In genomic region chr19:38769635-38770211, GRCh38 we compare ENCODE assay signal across 8 cellular contexts. TPM values are rescaled to one million over a fixed set of nuclear protein-coding genes. Genes with fewer than 3 reads are reported as not detected.
DNase-seq lines count a peak whose midpoint lies in the region; ATAC-seq, FAIRE-seq and TF ChIP-seq lines count a peak whose summit lies in the region.

No MANE protein-coding gene starts in this region.

- intact Hi-C loops in heart left ventricle (cut with DNase I): loop anchor here in 1 of 10 donors (2.0 to 5.0 kb wide), 2 partner anchors 37 to 61 kb away; partner anchors contain the start of gene ECH1
- intact Hi-C loops in prostate gland (cut with DNase I): no loop called here
- intact Hi-C loops in transverse colon (cut with DNase I; ENCODE audit: low total_unique reads): no loop called here

- H3F3A ChIP-seq in GM23248 (ENCODE audit: insufficient read depth) (no peaks in the 10 kb centered on the region), SU-DHL-6 (ENCODE audit: insufficient read depth) (no peaks in the 10 kb centered on the region)

- H3K79me2 ChIP-seq in GM23248 (ENCODE audit: insufficient read depth) (no peaks in the 10 kb centered on the region), SU-DHL-6 (ENCODE audit: insufficient read depth, low read length) (no peaks in the 10 kb centered on the region)

- ATAC-seq in heart left ventricle: peak; percentile 81 to 95 (median 90)

- TF ChIP-seq EP300 in transverse colon (IDR thresholded peaks at IDR 0.05; ENCODE audit: low read depth): no peak

- H3K4me2 ChIP-seq in GM23248 (ENCODE audit: unreplicated experiment) (peak overlapping the region; percentile 35), SU-DHL-6 (ENCODE audit: low read depth, low read length, poor library complexity, severe bottlenecking) (peak overlapping the region; percentile 35)

- no peaks in the 10 kb centered on the region for H3K9me2 ChIP-seq in GM23248 (ENCODE audit: insufficient read depth)
- H3K9me2 ChIP-seq in SU-DHL-6 (replicated peaks; ENCODE audit: insufficient read depth, low read length): no peaks in the 10 kb centered on the region

- FAIRE-seq in HTR-8/SVneo (lab: Jason Lieb, UNC): no peak

- H2AFZ ChIP-seq in GM23248: peak overlapping the region; percentile 92
- H2AFZ ChIP-seq in SU-DHL-6 (ENCODE audit: low read depth, low read length, severe bottlenecking): peak overlapping the region; percentile 98

- in situ Hi-C loops in GM23248 (cut with MboI) (no loop called here), transverse colon (cut with MboI; ENCODE audit: low pct_ligation_motif_present in 1 of 4, low pct_unique_long_range_greater_than_20kb in 1 of 4, low sequenced_read_pairs in 3 of 4) (no loop called here)

- H3K9me3 ChIP-seq in GM23248 (ENCODE audit: low read depth) (no peaks in the 10 kb centered on the region), SU-DHL-6 (ENCODE audit: insufficient read depth, low read length) (no peaks in the 10 kb centered on the region), heart left ventricle (no peaks in the 10 kb centered on the region), prostate gland (no peaks in the 10 kb centered on the region), transverse colon (no peaks in the 10 kb centered on the region)

- H3K27ac ChIP-seq in GM23248: no peak overlapping the region
- no peak overlapping the region for H3K27ac ChIP-seq in SU-DHL-6 (ENCODE audit: low read depth, low read length)
- peak overlapping the region in 10 of 12 donors; percentile 42 to 77 (median 56) for H3K27ac ChIP-seq in heart left ventricle
- no peak overlapping the region for H3K27ac ChIP-seq in prostate gland
- H3K27ac ChIP-seq in transverse colon: peak overlapping the region; percentile 51 to 67 (median 64)

- H3K4me1 ChIP-seq in GM23248 (ENCODE audit: insufficient read depth): no peaks in the 10 kb centered on the region
- peaks cover 0 to 12% (median 2%) of the 10 kb centered on the region in 12 donors for H3K4me1 ChIP-seq in heart left ventricle
- H3K4me1 ChIP-seq in prostate gland (replicated peaks): no peaks in the 10 kb centered on the region
- peaks cover 0 to 9% (median 4%) of the 10 kb centered on the region in 4 donors for H3K4me1 ChIP-seq in transverse colon

- H4K20me1 ChIP-seq in GM23248 (ENCODE audit: insufficient read depth) (no peaks in the 10 kb centered on the region), SU-DHL-6 (ENCODE audit: low read depth, low read length) (no peaks in the 10 kb centered on the region)

- DNase-seq in COLO668 (lab: John Stamatoyannopoulos, UW; ENCODE audit: unreplicated experiment) (peak; percentile 77), GM23248 (peak; percentile 90), heart left ventricle (peak; percentile 90 to 98 (median 93)), prostate gland (ENCODE audit: low spot score) (peak; percentile 69), transverse colon (peak; percentile 94), HTR-8/SVneo (ENCODE audit: insufficient read length, low spot score) (no peak)
- peak; percentile 68 for DNase-seq in activated naive CD8-positive, alpha-beta T cell treated with anti-CD3 and anti-CD28 coated beads, Interleukin-2, amount 50 U/mL, for 16 hours (ENCODE audit: low read depth, low spot score)

- H3K27me3 ChIP-seq in GM23248 (replicated peaks; ENCODE audit: insufficient read depth) (no peaks in the 10 kb centered on the region), SU-DHL-6 (ENCODE audit: low read length) (no peaks in the 10 kb centered on the region), heart left ventricle (no peaks in the 10 kb centered on the region), prostate gland (replicated peaks; ENCODE audit: insufficient read depth) (no peaks in the 10 kb centered on the region), transverse colon (no peaks in the 10 kb centered on the region)

- TF ChIP-seq CTCF in SU-DHL-6 (IDR thresholded peaks at IDR 0.05; ENCODE audit: insufficient read depth, low read length, poor library complexity, severe bottlenecking) (peak; percentile 45), heart left ventricle (IDR thresholded peaks at IDR 0.05) (peak; percentile 67 to 97 (median 86)), prostate gland (IDR thresholded peaks at IDR 0.05) (peak in 3 of 4 experiments; percentile 68 to 96 (median 74)), transverse colon (IDR thresholded peaks at IDR 0.05) (peak; percentile 70 to 98 (median 81))

- H3K9ac ChIP-seq in GM23248: peak overlapping the region; percentile 69
- peak overlapping the region; percentile 41; the same call in 1 of the 2 replicates for H3K9ac ChIP-seq in SU-DHL-6 (ENCODE audit: low read length)

- 12% methylated on average over 37 to 39 of the region's 42 CpGs for WGBS in GM23248 (ENCODE audit: low coverage in 1 of 2, low lambda C conversion rate in 2 of 2, missing lambda C conversion rate in 2 of 2), 2 experiments
- WGBS in heart left ventricle, 4 donors: 10 to 38% (median 22%) methylated on average over 8 to 42 of the region's 42 CpGs
- WGBS in prostate gland: 16% methylated on average over 38 of the region's 42 CpGs
- 30% methylated on average over 29 of the region's 42 CpGs; no CpG with 5 or more reads in 1 of the 2 donors for WGBS in transverse colon (ENCODE audit: low coverage in 1 of 2), 2 donors

- H3K4me3 ChIP-seq in GM23248 (0 out of 2 replicates have a peak overlapping the region, but pooled peaks have one; percentile 21), SU-DHL-6 (ENCODE audit: insufficient read depth, low read length, poor library complexity, severe bottlenecking) (no peak overlapping the region), heart left ventricle (peak overlapping the region in 10 of 12 donors; percentile 23 to 54 (median 37)), prostate gland (peak overlapping the region in 1 of 2 donors; percentile 13), transverse colon (peak overlapping the region in 2 of 4 donors; percentile 32 to 47)

- TF ChIP-seq POLR2A in heart left ventricle (IDR thresholded peaks at IDR 0.05) (no peak), prostate gland (IDR thresholded peaks at IDR 0.05) (peak; percentile 30), transverse colon (IDR thresholded peaks at IDR 0.05) (peak; percentile 29)

- H3K36me3 ChIP-seq in GM23248 (ENCODE audit: low read depth) (no peaks in the 10 kb centered on the region), SU-DHL-6 (ENCODE audit: low read length) (no peaks in the 10 kb centered on the region), heart left ventricle (no peaks in the 10 kb centered on the region), prostate gland (no peaks in the 10 kb centered on the region), transverse colon (no peaks in the 10 kb centered on the region)

RNA-seq across cellular contexts. Expression of gene LGALS7, which starts 3.6 kb away (rescaled TPM):
- not detected in 2 replicates for total RNA-seq in GM23248 (2014; rRNA removed; shearing (Covaris generic))
- polyA plus RNA-seq in GM23248 (2016; fragmentation: Nextera tagmentation; extraction: Ambion mirVana) (not detected in 2 replicates), heart left ventricle (under 1 TPM in 1 of 2 donors, not detected in 1; 0.33 TPM)
- total RNA-seq in heart left ventricle (not detected), prostate gland (not detected), transverse colon (not detected)

RNA-seq across cellular contexts. Expression of gene LGALS7B, which starts 19.3 kb away (rescaled TPM):
- total RNA-seq in GM23248 (2014; rRNA removed; shearing (Covaris generic)): not detected in 2 replicates
- polyA plus RNA-seq in GM23248 (2016; fragmentation: Nextera tagmentation; extraction: Ambion mirVana): not detected in 2 replicates
- not detected for total RNA-seq in heart left ventricle
- polyA plus RNA-seq in heart left ventricle: not detected
- 1 to 10 TPM; 3.8 to 9.8 TPM for total RNA-seq in prostate gland
- not detected for total RNA-seq in transverse colon

RNA-seq across cellular contexts. Expression of gene CAPN12, which starts 25.4 kb away (rescaled TPM):
- 0.11 and 0.89 TPM in 2 replicates for total RNA-seq in GM23248 (2014; rRNA removed; shearing (Covaris generic))
- 0.21 and 0.30 TPM in 2 replicates for polyA plus RNA-seq in GM23248 (2016; fragmentation: Nextera tagmentation; extraction: Ambion mirVana)
- 1 to 10 TPM in 2 of 9 donors, under 1 TPM in 7; 0.36 to 1.8 (median 0.72) TPM for total RNA-seq in heart left ventricle
- polyA plus RNA-seq in heart left ventricle: 1 to 10 TPM in 1 of 2 donors, under 1 TPM in 1; 0.91 to 1.4 TPM
- 1 to 10 TPM; 2.3 to 6.0 TPM for total RNA-seq in prostate gland
- 10 to 100 TPM in 2 of 4 donors, 1 to 10 TPM in 1, not detected in 1; 2.6 to 44.8 (median 14.4) TPM for total RNA-seq in transverse colon

RNA-seq across cellular contexts. Expression of gene LGALS4, which starts 43.0 kb away (rescaled TPM):
- total RNA-seq in GM23248 (2014; rRNA removed; shearing (Covaris generic)): not detected in 2 replicates
- 0.19 TPM in 1 of 2 replicates, not detected in the other for polyA plus RNA-seq in GM23248 (2016; fragmentation: Nextera tagmentation; extraction: Ambion mirVana)
- 1 to 10 TPM in 2 of 9 donors, under 1 TPM in 5, not detected in 2; 0.35 to 1.3 (median 0.65) TPM for total RNA-seq in heart left ventricle
- under 1 TPM; 0.68 to 0.91 TPM for polyA plus RNA-seq in heart left ventricle
- 1 to 10 TPM in 1 of 2 donors, under 1 TPM in 1; 0.91 to 3.7 TPM for total RNA-seq in prostate gland
- 1,000 to 10,000 TPM; 1,815 to 4,845 (median 3,695) TPM for total RNA-seq in transverse colon

Comparison
In these comparisons a context has a peak if more than half of its experiments do, and no peak if none do; other contexts are left out.
1. H3K27ac ChIP-seq: peak in heart left ventricle (10 of 12) and transverse colon (4 of 4); none in GM23248 (single experiment), SU-DHL-6 (single experiment) and prostate gland (0 of 2).
2. POLR2A ChIP-seq: peak in prostate gland (single experiment) and transverse colon (single experiment); none in heart left ventricle (0 of 2).
3. Peak in every context shown above with its lines, with median percentiles within 50 percentile points of each other: CTCF ChIP-seq.